Comparison of ENCODE assay signal across 1 cellular context in genomic region chr5:179678238-179679013, GRCh38.
A peak's percentile ranks its signal among the peaks of the same experiment; 100 is the strongest.
TF ChIP-seq lines count a peak whose summit lies in the region.

No MANE protein-coding gene starts in this region.

TF ChIP-seq in HepG2, 621 proteins besides CTCF, POLR2A, EP300 and RAD21 (continued from another document and continues in another):
- TF ChIP-seq ZNF770 (CRISPR knock-in tag; IDR thresholded peaks at IDR 0.05) (no peak; the same call in 1 of the 2 replicates), TAF1 (CRISPR knock-in tag; IDR thresholded peaks at IDR 0.05) (peak; percentile 94; the same call in 1 of the 2 replicates), MYPOP (CRISPR knock-in tag; IDR thresholded peaks at IDR 0.05) (peak; percentile 98), MED1 (CRISPR knock-in tag; IDR thresholded peaks at IDR 0.05) (peak; percentile 89), BRF2 (CRISPR knock-in tag; IDR thresholded peaks at IDR 0.05) (no peak), ZNF572 (CRISPR knock-in tag; IDR thresholded peaks at IDR 0.05) (peak; percentile 90; the same call in 1 of the 2 replicates), ZNF644 (CRISPR knock-in tag; IDR thresholded peaks at IDR 0.05; ENCODE audit: low read depth) (no peak), ZNF775 (CRISPR knock-in tag; IDR thresholded peaks at IDR 0.05; ENCODE audit: borderline replicate concordance) (peak; percentile 84; the same call in 1 of the 2 replicates), ZBTB21 (CRISPR knock-in tag; IDR thresholded peaks at IDR 0.05) (peak; percentile 75), KLF16 (CRISPR knock-in tag; IDR thresholded peaks at IDR 0.05) (peak in 1 of 2 experiments; percentile 58; a peak in 1 of 4 replicates), SUZ12 (IDR thresholded peaks at IDR 0.05; ENCODE audit: low read depth, low read length) (no peak), ZFP90 (CRISPR knock-in tag; IDR thresholded peaks at IDR 0.05; ENCODE audit: borderline replicate concordance) (peak; percentile 88; the same call in 1 of the 2 replicates), ZNF274 (CRISPR knock-in tag; IDR thresholded peaks at IDR 0.05) (peak; percentile 68), E2F2 (CRISPR knock-in tag; IDR thresholded peaks at IDR 0.05; ENCODE audit: borderline replicate concordance) (0 out of 2 replicates have a peak, but pooled peaks have one; percentile 77), ZSCAN29 (CRISPR knock-in tag; conservative IDR thresholded peaks at IDR 0.05) (no peak; the same call in 1 of the 2 replicates), ISL2 (CRISPR knock-in tag; IDR thresholded peaks at IDR 0.05) (peak; percentile 73), ZNF160 (CRISPR knock-in tag; IDR thresholded peaks at IDR 0.05) (no peak; the same call in 1 of the 2 replicates), RBM22 (optimal IDR thresholded peaks at IDR 0.05; ENCODE audit: low read length) (peak; percentile 72), ATAD3A (CRISPR knock-in tag; IDR thresholded peaks at IDR 0.05) (no peak), PHB2 (IDR thresholded peaks at IDR 0.05; ENCODE audit: partially characterized antibody) (no peak), MAX (IDR thresholded peaks at IDR 0.05) (peak; percentile 96), FOXC1 (CRISPR knock-in tag; IDR thresholded peaks at IDR 0.05; ENCODE audit: borderline replicate concordance) (peak; percentile 93), TBX3 (IDR thresholded peaks at IDR 0.05; ENCODE audit: borderline replicate concordance) (no peak), ZBTB14 (CRISPR knock-in tag; IDR thresholded peaks at IDR 0.05) (peak; percentile 89), PRDM10 (CRISPR knock-in tag; IDR thresholded peaks at IDR 0.05; ENCODE audit: low read depth) (no peak), IRF1 (CRISPR knock-in tag; IDR thresholded peaks at IDR 0.05; ENCODE audit: low read depth) (0 out of 2 replicates have a peak, but pooled peaks have one; percentile 73), KMT2A (CRISPR knock-in tag; IDR thresholded peaks at IDR 0.05) (peak; percentile 89), REL (CRISPR knock-in tag; conservative IDR thresholded peaks at IDR 0.05) (peak; percentile 88; the same call in 1 of the 2 replicates), ZNF816 (CRISPR knock-in tag; IDR thresholded peaks at IDR 0.05; ENCODE audit: borderline replicate concordance) (peak; percentile 87; the same call in 1 of the 2 replicates), TEAD2 (CRISPR knock-in tag; IDR thresholded peaks at IDR 0.05) (peak; percentile 87; the same call in 1 of the 2 replicates), ZNF577 (CRISPR knock-in tag; IDR thresholded peaks at IDR 0.05; ENCODE audit: borderline replicate concordance, low read depth) (no peak), BRCA1 (CRISPR knock-in tag; IDR thresholded peaks at IDR 0.05) (no peak), ETV5 (CRISPR knock-in tag; IDR thresholded peaks at IDR 0.05; ENCODE audit: borderline replicate concordance) (peak; percentile 18; the same call in 1 of the 2 replicates), TRIM24 (CRISPR knock-in tag; IDR thresholded peaks at IDR 0.05) (no peak; the same call in 1 of the 2 replicates), HNF1B (CRISPR knock-in tag; IDR thresholded peaks at IDR 0.05) (peak; percentile 98), HNRNPUL1 (IDR thresholded peaks at IDR 0.05; ENCODE audit: low read depth, low read length) (no peak), ZSCAN21 (CRISPR knock-in tag; IDR thresholded peaks at IDR 0.05; ENCODE audit: borderline replicate concordance) (peak; percentile 89; the same call in 1 of the 2 replicates), BATF2 (CRISPR knock-in tag; IDR thresholded peaks at IDR 0.05) (peak; percentile 89; the same call in 1 of the 2 replicates), ZNF619 (CRISPR knock-in tag; IDR thresholded peaks at IDR 0.05) (peak; percentile 48; the same call in 1 of the 2 replicates), RBM39 (IDR thresholded peaks at IDR 0.05; ENCODE audit: low read depth, low read length, poor library complexity, severe bottlenecking) (peak; percentile 57), GMEB1 (CRISPR knock-in tag; IDR thresholded peaks at IDR 0.05; ENCODE audit: borderline replicate concordance) (peak; percentile 93), MXI1 (IDR thresholded peaks at IDR 0.05; ENCODE audit: borderline replicate concordance, low read depth, low read length) (peak; percentile 83; the same call in 1 of the 3 replicates), CREBL2 (CRISPR knock-in tag; IDR thresholded peaks at IDR 0.05; ENCODE audit: borderline replicate concordance) (0 out of 2 replicates have a peak, but pooled peaks have one; percentile 20), GFI1 (CRISPR knock-in tag; IDR thresholded peaks at IDR 0.05; ENCODE audit: borderline replicate concordance) (no peak), ETS1 (CRISPR knock-in tag; IDR thresholded peaks at IDR 0.05) (peak; percentile 71; the same call in 1 of the 2 replicates)
